In the genomic region with DNA sequence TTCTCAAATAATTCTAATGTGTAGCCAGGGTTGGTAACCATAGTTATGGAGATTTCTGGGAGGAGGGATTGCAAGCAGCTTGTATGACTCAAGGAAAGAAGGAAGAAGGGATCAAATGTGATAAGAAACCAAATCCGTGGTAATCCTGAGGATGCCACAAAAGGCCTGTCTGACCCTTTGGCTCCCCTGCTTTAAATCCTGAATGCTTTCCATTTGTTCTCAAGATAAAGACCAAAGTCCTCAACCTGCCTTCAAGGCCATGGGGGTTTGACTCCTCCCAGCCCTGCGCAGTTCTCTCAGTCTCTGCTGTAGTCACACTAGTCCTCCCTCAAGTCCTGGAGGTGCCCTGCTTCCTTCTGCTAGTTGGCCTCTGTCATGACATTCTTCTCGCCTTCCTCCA, we compare ENCODE assay signal across 15 cellular contexts.
"Had no signal": no experiment of that assay in that cellular context is flagged by ENCODE, and none has a peak within 500 bp of the region (broad histone marks: within the 10 kb centered on the region; RNA-seq: fewer than 3 reads in every experiment).

No MANE protein-coding gene starts in this region.

- H3K27ac Mint-ChIP-seq: activated naive CD8-positive, alpha-beta T cell treated with anti-CD3 and anti-CD28 coated beads, Interleukin-2, amount 10 ng/mL, durations not matched to agents 7 days and 5 days; activated T-cell treated with anti-CD3 and anti-CD28 coated beads, Interleukin-2, amount 50 U/mL, for 72 hours; natural killer cell treated with Interleukin-12 subunit alpha and Interleukin-12 subunit beta and Interleukin-15 and Interleukin-18, amount 100 ng/mL, for 72 hours; progenitor cell of endocrine pancreas had no signal

- H3K9me3 Mint-ChIP-seq: activated naive CD8-positive, alpha-beta T cell treated with anti-CD3 and anti-CD28 coated beads, Interleukin-2, amount 10 ng/mL, durations not matched to agents 7 days and 5 days; activated T-cell treated with anti-CD3 and anti-CD28 coated beads, Interleukin-2, amount 50 U/mL, for 72 hours; natural killer cell treated with Interleukin-12 subunit alpha and Interleukin-12 subunit beta and Interleukin-15 and Interleukin-18, amount 100 ng/mL, for 72 hours had no signal

- H3K36me3 Mint-ChIP-seq: activated naive CD8-positive, alpha-beta T cell treated with anti-CD3 and anti-CD28 coated beads, Interleukin-2, amount 10 ng/mL, durations not matched to agents 7 days and 5 days; natural killer cell treated with Interleukin-12 subunit alpha and Interleukin-12 subunit beta and Interleukin-15 and Interleukin-18, amount 100 ng/mL, for 72 hours had no signal

- H3K36me3 ChIP-seq: heart right ventricle, tibial nerve, uterus had no signal

- H3K4me1 ChIP-seq: body of pancreas, tibial nerve had no signal

- H3K27me3 ChIP-seq: body of pancreas, heart right ventricle, tibial nerve, uterus had no signal

- H3K4me3 Mint-ChIP-seq: activated naive CD8-positive, alpha-beta T cell treated with anti-CD3 and anti-CD28 coated beads, Interleukin-2, amount 10 ng/mL, durations not matched to agents 7 days and 5 days; activated T-cell treated with anti-CD3 and anti-CD28 coated beads, Interleukin-2, amount 50 U/mL, for 72 hours; natural killer cell treated with Interleukin-12 subunit alpha and Interleukin-12 subunit beta and Interleukin-15 and Interleukin-18, amount 100 ng/mL, for 72 hours had no signal

- H3K27me3 Mint-ChIP-seq: activated naive CD8-positive, alpha-beta T cell treated with anti-CD3 and anti-CD28 coated beads, Interleukin-2, amount 10 ng/mL, durations not matched to agents 7 days and 5 days had no signal

- H3K27ac ChIP-seq: body of pancreas, heart right ventricle, tibial nerve had no signal

- H3K4me3 ChIP-seq: body of pancreas, heart right ventricle, tibial nerve, uterus had no signal

- H3K4me1 Mint-ChIP-seq: activated naive CD8-positive, alpha-beta T cell treated with anti-CD3 and anti-CD28 coated beads, Interleukin-2, amount 10 ng/mL, durations not matched to agents 7 days and 5 days had no signal

- DNase-seq: activated CD4-positive, alpha-beta T cell treated with anti-CD3 and anti-CD28 coated beads for 1 hour; activated CD8-positive, alpha-beta memory T cell treated with anti-CD3 and anti-CD28 coated beads for 24 hours; activated CD8-positive, alpha-beta memory T cell treated with anti-CD3 and anti-CD28 coated beads, Interleukin-2, amount 50 U/mL, for 48 hours; activated gamma-delta T cell treated with Interleukin-2 at 50 U/mL for 16 hours; activated naive CD8-positive, alpha-beta T cell treated with anti-CD3 and anti-CD28 coated beads, Interleukin-2, amount 10 ng/mL, durations not matched to agents 7 days and 5 days; activated T-cell treated with anti-CD3 and anti-CD28 coated beads, Interleukin-2, amount 50 U/mL, for 72 hours; body of pancreas; heart right ventricle; mesenchymal stem cell; stimulated activated naive CD8-positive, alpha-beta T cell treated with anti-CD3 and anti-CD28 coated beads, Interleukin-15, Interleukin-2, amounts not matched to agents 100 U/mL and 50 U/mL, for 24 hours; T1000; uterus had no signal

- H3K9me3 ChIP-seq: body of pancreas, heart right ventricle, tibial nerve, uterus had no signal
